Comparison of ENCODE assay signal across 8 cellular contexts in the genomic region with DNA sequence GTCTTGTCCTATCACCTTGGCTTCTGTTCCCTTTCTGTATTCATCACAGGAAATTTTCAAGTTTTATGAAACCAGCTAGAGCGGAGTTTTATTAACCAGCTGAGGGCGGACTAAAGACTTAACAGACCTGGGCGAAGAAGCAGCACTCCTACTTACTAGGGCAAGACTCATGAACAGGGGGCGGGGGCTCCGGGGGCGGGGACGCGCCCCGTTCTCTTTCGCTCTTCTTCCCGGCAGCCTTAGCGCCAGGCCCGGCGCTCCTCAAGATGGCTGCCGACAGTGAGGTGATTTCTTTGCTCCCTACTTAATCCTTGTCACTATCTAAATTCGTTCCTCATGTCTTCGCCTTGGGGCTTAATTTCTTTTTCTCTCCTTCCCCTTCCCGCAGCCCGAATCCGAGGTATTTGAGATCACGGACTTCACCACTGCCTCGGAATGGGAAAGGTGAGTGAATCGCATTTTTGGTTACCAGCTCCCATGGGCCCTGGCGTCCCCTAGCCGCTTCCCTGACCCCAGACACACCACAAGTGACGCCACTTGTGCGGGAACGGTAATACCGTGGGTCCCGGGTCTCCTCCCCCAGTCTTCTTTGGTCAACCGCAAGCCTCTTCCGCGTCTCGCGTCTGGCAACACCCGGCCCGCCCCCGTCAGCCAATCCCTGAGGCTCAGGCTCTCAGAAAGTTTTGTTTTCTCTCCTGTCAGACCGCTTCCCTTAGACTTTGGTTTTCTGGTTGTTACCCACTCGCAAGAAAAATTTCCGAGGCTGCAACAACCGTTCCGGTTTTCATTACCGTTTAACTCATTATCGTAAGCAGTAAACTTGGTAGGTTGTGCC. TPM values are rescaled to one million over a fixed set of nuclear protein-coding genes. Genes with fewer than 3 reads are reported as not detected.
A peak's percentile ranks its signal among the peaks of the same experiment; 100 is the strongest.
DNase-seq lines count a peak whose midpoint lies in the region; ATAC-seq and TF ChIP-seq lines count a peak whose summit lies in the region.

TSS of gene RAB3GAP1 (plus strand) at position 251 of the 835 bp plus-strand sequence. CDS start at position 267, 16 bp downstream.

- H3K36me3 Mint-ChIP-seq in dendritic cell treated with granulocyte-macrophage colony-stimulating factor and Interleukin-4, amounts not matched to agents 40 ng/mL and 50 ng/mL, for 4 days (ENCODE audit: low read depth) = peaks cover 32% of the 10 kb centered on the region

- intact Hi-C loops in dendritic cell treated with granulocyte-macrophage colony-stimulating factor and Interleukin-4, amounts not matched to agents 40 ng/mL and 50 ng/mL, for 4 days (cut with micrococcal nuclease) = loop anchor here (1.0 to 10.0 kb wide), 5 partner anchors 65 to 689 kb away; partner anchors contain the start of genes CCNT2, R3HDM1, UBXN4 and ZRANB3
- intact Hi-C loops in left lung (cut with DNase I) = no loop called here

- H3K9me3 Mint-ChIP-seq in dendritic cell treated with granulocyte-macrophage colony-stimulating factor and Interleukin-4, amounts not matched to agents 40 ng/mL and 50 ng/mL, for 4 days = no peaks in the 10 kb centered on the region

- H3K27me3 ChIP-seq in BJ (ENCODE audit: control insufficient read depth, insufficient read depth, low read length) = peaks cover 1% of the 10 kb centered on the region; the same call in 1 of the 2 replicates
- H3K27me3 ChIP-seq in left lung = no peaks in the 10 kb centered on the region

- peak within 1 kb of the TSS; percentile 100 for H3K27ac Mint-ChIP-seq in dendritic cell treated with granulocyte-macrophage colony-stimulating factor and Interleukin-4, amounts not matched to agents 40 ng/mL and 50 ng/mL, for 4 days

- peaks cover 17 to 39% of the 10 kb centered on the region in 2 donors for H3K4me1 ChIP-seq in left lung

- H3K27me3 Mint-ChIP-seq in dendritic cell treated with granulocyte-macrophage colony-stimulating factor and Interleukin-4, amounts not matched to agents 40 ng/mL and 50 ng/mL, for 4 days = no peaks in the 10 kb centered on the region

- H3K27ac ChIP-seq in left lung = peak within 1 kb of the TSS; percentile 95 to 97

- H3K4me1 Mint-ChIP-seq in dendritic cell treated with granulocyte-macrophage colony-stimulating factor and Interleukin-4, amounts not matched to agents 40 ng/mL and 50 ng/mL, for 4 days (ENCODE audit: low read depth) = peaks cover 28% of the 10 kb centered on the region

- CTCF ChIA-PET in BJ (lab: Yijun Ruan, JAX) = interaction anchor here (1.0 kb wide), 1 partner anchor 47 kb away, joined by 3 read pairs; no protein-coding TSS in a partner anchor

- H3K9me3 ChIP-seq in left lung = no peaks in the 10 kb centered on the region

- ATAC-seq in HG03457 (IDR thresholded peaks at IDR 0.05; ENCODE audit: unreplicated experiment) (peak; percentile 68), left lung (peak; percentile 95)

- peak within 1 kb of the TSS; percentile 96 for H3K4me3 Mint-ChIP-seq in dendritic cell treated with granulocyte-macrophage colony-stimulating factor and Interleukin-4, amounts not matched to agents 40 ng/mL and 50 ng/mL, for 4 days

- no peaks in the 10 kb centered on the region for H3K36me3 ChIP-seq in BJ (ENCODE audit: control insufficient read depth, insufficient read depth, low read length)
- H3K36me3 ChIP-seq in left lung = no peaks in the 10 kb centered on the region

- POLR2A ChIA-PET in BJ (lab: Charles Lee) = no interaction called here

- peak; percentile 48 for DNase-seq in BJ (ENCODE audit: low read depth)
- DNase-seq in GM19240 (ENCODE audit: insufficient read length, low spot score) = peak; percentile 74
- DNase-seq in NCI-H748 (lab: John Stamatoyannopoulos, UW; ENCODE audit: unreplicated experiment) = peak; percentile 74
- DNase-seq in activated CD4-positive, alpha-beta T cell treated with anti-CD3 and anti-CD28 coated beads, Interleukin-2, amount 50 U/mL, for 1 hour = peak; percentile 91
- peak; percentile 88 to 93 for DNase-seq in left lung
- peak; percentile 89 for DNase-seq in stimulated activated CD4-positive, alpha-beta T cell treated with anti-CD3 and anti-CD28 coated beads, Interleukin-2, amount 100 ng/mL, for 4 hours (ENCODE audit: low read depth)

- TF ChIP-seq CTCF in BJ (IDR thresholded peaks at IDR 0.05; ENCODE audit: insufficient read depth, low read depth, low read length) (no peak), left lung (IDR thresholded peaks at IDR 0.05) (no peak)

- H3K4me3 ChIP-seq in BJ (ENCODE audit: low read depth, low read length) (peak within 1 kb of the TSS; percentile 98), left lung (peak within 1 kb of the TSS; percentile 74 to 76)

RNA-seq across cellular contexts. Expression of gene RAB3GAP1, which starts in this region (rescaled TPM):
- polyA plus RNA-seq in BJ (2011; rRNA removed) = 22.4 and 42.0 TPM in 2 replicates
- 28.6 and 31.1 TPM in 2 replicates for polyA minus RNA-seq in BJ (2011; rRNA and poly(A)+ RNA removed)
- total RNA-seq in left lung = 10 to 100 TPM; 40.2 to 45.2 TPM

Comparison
In these comparisons a context has a peak if more than half of its experiments do, and no peak if none do; other contexts are left out.
1. Peak in every context shown above with its lines: DNase-seq, ATAC-seq, H3K4me3 ChIP-seq and H3K27ac ChIP-seq.